In genomic region chr3:50568947-50569749, GRCh38 we compare ENCODE assay signal across 1 cellular context.
TF ChIP-seq lines count a peak whose summit lies in the region.

Gene HEMK1 (plus strand): TSS chr3:50569522. CDS start chr3:50571105, 1,583 bp downstream.

TF ChIP-seq in HepG2, 621 proteins besides CTCF, POLR2A, EP300 and RAD21 (continued from another document and continues in another):
- TF ChIP-seq ZBTB2 (CRISPR knock-in tag; IDR thresholded peaks at IDR 0.05; ENCODE audit: low read depth) (peak; percentile 83; the same call in 1 of the 2 replicates), KDM6A (CRISPR knock-in tag; IDR thresholded peaks at IDR 0.05; ENCODE audit: low read depth) (no peak), TFE3 (CRISPR knock-in tag; IDR thresholded peaks at IDR 0.05) (peak; percentile 38; the same call in 1 of the 2 replicates), USF2 (IDR thresholded peaks at IDR 0.05; ENCODE audit: low read depth, low read length) (no peak), USF2 (CRISPR knock-in tag; IDR thresholded peaks at IDR 0.05; ENCODE audit: borderline replicate concordance) (no peak), ZNF619 (CRISPR knock-in tag; IDR thresholded peaks at IDR 0.05) (0 out of 2 replicates have a peak, but pooled peaks have one; percentile 39), ELF4 (CRISPR knock-in tag; IDR thresholded peaks at IDR 0.05; ENCODE audit: borderline replicate concordance) (no peak), ZNF614 (CRISPR knock-in tag; IDR thresholded peaks at IDR 0.05; ENCODE audit: borderline replicate concordance) (no peak), ZNF550 (CRISPR knock-in tag; IDR thresholded peaks at IDR 0.05; ENCODE audit: borderline replicate concordance) (no peak), ZNF562 (CRISPR knock-in tag; IDR thresholded peaks at IDR 0.05; ENCODE audit: borderline replicate concordance) (no peak), SMARCC2 (IDR thresholded peaks at IDR 0.05) (no peak), ZFY (CRISPR knock-in tag; IDR thresholded peaks at IDR 0.05) (peak; percentile 84), SNAPC4 (CRISPR knock-in tag; IDR thresholded peaks at IDR 0.05) (peak; percentile 92; the same call in 1 of the 2 replicates), ZNF800 (CRISPR knock-in tag; IDR thresholded peaks at IDR 0.05) (no peak), MIER2 (CRISPR knock-in tag; IDR thresholded peaks at IDR 0.05) (peak; percentile 65; the same call in 1 of the 2 replicates), THAP8 (CRISPR knock-in tag; IDR thresholded peaks at IDR 0.05; ENCODE audit: borderline replicate concordance) (no peak), POLR2G (IDR thresholded peaks at IDR 0.05; ENCODE audit: low read depth, low read length) (peak; percentile 77), ZNF740 (CRISPR knock-in tag; IDR thresholded peaks at IDR 0.05) (no peak), SRSF1 (optimal IDR thresholded peaks at IDR 0.05; ENCODE audit: low read depth, low read length) (no peak), ZNF792 (CRISPR knock-in tag; IDR thresholded peaks at IDR 0.05) (peak; percentile 58; the same call in 1 of the 2 replicates), ZNF768 (CRISPR knock-in tag; IDR thresholded peaks at IDR 0.05) (peak; percentile 62; the same call in 1 of the 2 replicates), REXO4 (CRISPR knock-in tag; IDR thresholded peaks at IDR 0.05; ENCODE audit: borderline replicate concordance) (no peak), RFX5 (IDR thresholded peaks at IDR 0.05; ENCODE audit: low read depth, low read length) (no peak), ARID3A (IDR thresholded peaks at IDR 0.05; ENCODE audit: low read depth, low read length) (no peak), ZBTB33 (CRISPR knock-in tag; IDR thresholded peaks at IDR 0.05) (0 out of 2 replicates have a peak, but pooled peaks have one; percentile 34), ZNF230 (CRISPR knock-in tag; IDR thresholded peaks at IDR 0.05) (0 out of 2 replicates have a peak, but pooled peaks have one; percentile 60), KLF6 (CRISPR knock-in tag; IDR thresholded peaks at IDR 0.05) (peak; percentile 82; the same call in 1 of the 2 replicates), GPBP1L1 (CRISPR knock-in tag; IDR thresholded peaks at IDR 0.05) (no peak), AGO1 (IDR thresholded peaks at IDR 0.05; ENCODE audit: low read depth, low read length, poor library complexity, severe bottlenecking) (peak; percentile 81), ZFP36 (IDR thresholded peaks at IDR 0.05; ENCODE audit: borderline replicate concordance, low read depth, low read length, partially characterized antibody) (no peak), KLF16 (CRISPR knock-in tag; IDR thresholded peaks at IDR 0.05) (peak in 1 of 2 experiments; percentile 89; a peak in 2 of 4 replicates), TP53 (CRISPR knock-in tag; conservative IDR thresholded peaks at IDR 0.05) (0 out of 2 replicates have a peak, but pooled peaks have one; percentile 28), ZNF788 (CRISPR knock-in tag; IDR thresholded peaks at IDR 0.05; ENCODE audit: borderline replicate concordance) (peak; percentile 66; the same call in 1 of the 2 replicates), SOX5 (CRISPR knock-in tag; IDR thresholded peaks at IDR 0.05; ENCODE audit: borderline replicate concordance) (peak; percentile 44; the same call in 1 of the 2 replicates), ZNF720 (CRISPR knock-in tag; IDR thresholded peaks at IDR 0.05) (no peak), FUBP1 (CRISPR knock-in tag; IDR thresholded peaks at IDR 0.05; ENCODE audit: borderline replicate concordance) (no peak), ZFP41 (CRISPR knock-in tag; IDR thresholded peaks at IDR 0.05; ENCODE audit: borderline replicate concordance) (no peak), RFX3 (CRISPR knock-in tag; IDR thresholded peaks at IDR 0.05) (no peak)
